ENCODE assay signal across 8 cellular contexts in genomic region chr5:65034782-65035181, GRCh38.
DNase-seq lines count a peak whose midpoint lies in the region; ATAC-seq and TF ChIP-seq lines count a peak whose summit lies in the region.

No MANE protein-coding gene starts in this region.

- H3K4me1 ChIP-seq in iPS-18a (ENCODE audit: control insufficient read depth, low read depth, low read length) = peaks cover 19% of the 10 kb centered on the region
- H3K4me1 ChIP-seq in stomach = peaks cover 12 to 34% (median 26%) of the 10 kb centered on the region in 4 donors

- intact Hi-C loops in activated CD4-positive, alpha-beta T cell treated with anti-CD3 and anti-CD28 coated beads, Interleukin-2, amount 10 ng/mL, durations not matched to agents 24 days and 14 days (cut with micrococcal nuclease) = loop anchor here (1.0 to 5.0 kb wide), 4 partner anchors 222 to 590 kb away; partner anchors contain the start of genes CENPK, CWC27, PPWD1 and SREK1IP1
- intact Hi-C loops in stomach (cut with DNase I; ENCODE audit: low total_unique reads) = no loop called here

- H3K27me3 ChIP-seq in iPS-18a (ENCODE audit: control insufficient read depth, insufficient read depth, low read length) (peaks cover 10% of the 10 kb centered on the region), stomach (no peaks in the 10 kb centered on the region)

- H3K4me3 Mint-ChIP-seq in activated CD4-positive, alpha-beta T cell treated with anti-CD3 and anti-CD28 coated beads, Interleukin-2, amount 10 ng/mL, durations not matched to agents 24 days and 14 days = peak overlapping the region; percentile 86
- peak overlapping the region; percentile 71 for H3K4me3 Mint-ChIP-seq in activated CD4-positive, alpha-beta memory T cell treated with anti-CD3 and anti-CD28 coated beads, Interleukin-2, amount 10 ng/mL, durations not matched to agents 7 days and 5 days

- peak overlapping the region; percentile 73 for H3K4me3 ChIP-seq in iPS-18a (ENCODE audit: low read length)
- peak overlapping the region in 3 of 4 donors; percentile 57 to 65 (median 59) for H3K4me3 ChIP-seq in stomach

- peak overlapping the region; percentile 75 for H3K9ac ChIP-seq in iPS-18a (ENCODE audit: low read length)

- peaks cover 29% of the 10 kb centered on the region for H3K4me1 Mint-ChIP-seq in activated CD4-positive, alpha-beta T cell treated with anti-CD3 and anti-CD28 coated beads, Interleukin-2, amount 10 ng/mL, durations not matched to agents 24 days and 14 days
- H3K4me1 Mint-ChIP-seq in activated CD4-positive, alpha-beta memory T cell treated with anti-CD3 and anti-CD28 coated beads, Interleukin-2, amount 10 ng/mL, durations not matched to agents 7 days and 5 days = peaks cover 38% of the 10 kb centered on the region

- H3K9me3 ChIP-seq in iPS-18a (ENCODE audit: control insufficient read depth, low read depth, low read length) (no peaks in the 10 kb centered on the region), stomach (no peaks in the 10 kb centered on the region)

- no peaks in the 10 kb centered on the region for H3K36me3 Mint-ChIP-seq in activated CD4-positive, alpha-beta T cell treated with anti-CD3 and anti-CD28 coated beads, Interleukin-2, amount 10 ng/mL, durations not matched to agents 24 days and 14 days (ENCODE audit: low read depth)
- no peaks in the 10 kb centered on the region for H3K36me3 Mint-ChIP-seq in activated CD4-positive, alpha-beta memory T cell treated with anti-CD3 and anti-CD28 coated beads, Interleukin-2, amount 10 ng/mL, durations not matched to agents 7 days and 5 days (ENCODE audit: low read depth)

- no peak for TF ChIP-seq CTCF in stomach (IDR thresholded peaks at IDR 0.05)

- WGBS in stomach, 5 donors = 79 to 89% (median 85%) methylated on average over 13 of the region's 13 CpGs

- no peak for TF ChIP-seq POLR2A in stomach (IDR thresholded peaks at IDR 0.05)

- TF ChIP-seq EP300 in stomach (IDR thresholded peaks at IDR 0.05) = no peak

- H3K9me3 Mint-ChIP-seq in activated CD4-positive, alpha-beta T cell treated with anti-CD3 and anti-CD28 coated beads, Interleukin-2, amount 10 ng/mL, durations not matched to agents 24 days and 14 days = no peaks in the 10 kb centered on the region
- H3K9me3 Mint-ChIP-seq in activated CD4-positive, alpha-beta memory T cell treated with anti-CD3 and anti-CD28 coated beads, Interleukin-2, amount 10 ng/mL, durations not matched to agents 7 days and 5 days = no peaks in the 10 kb centered on the region

- POLR2A ChIA-PET in activated CD4-positive, alpha-beta memory T cell treated with anti-CD3 and anti-CD28 coated beads, Interleukin-2, amount 10 ng/mL, durations not matched to agents 7 days and 5 days (lab: Charles Lee) = interaction anchor here (0.8 to 3.8 kb wide), 11 partner anchors 13 to 687 kb away, joined by 3 to 22 read pairs (median 3); partner anchors contain the start of genes CENPK, CWC27, NLN and PPWD1

- H3K27ac Mint-ChIP-seq in activated CD4-positive, alpha-beta T cell treated with anti-CD3 and anti-CD28 coated beads, Interleukin-2, amount 10 ng/mL, durations not matched to agents 24 days and 14 days = peak overlapping the region; percentile 64
- H3K27ac Mint-ChIP-seq in activated CD4-positive, alpha-beta memory T cell treated with anti-CD3 and anti-CD28 coated beads, Interleukin-2, amount 10 ng/mL, durations not matched to agents 7 days and 5 days = peak overlapping the region; percentile 73

- H3K36me3 ChIP-seq in iPS-18a (ENCODE audit: control insufficient read depth, low read depth, low read length) (no peaks in the 10 kb centered on the region), stomach (no peaks in the 10 kb centered on the region)

- H3K27ac ChIP-seq in iPS-18a (ENCODE audit: low read length) = peak overlapping the region; percentile 51
- H3K27ac ChIP-seq in stomach = peak overlapping the region; percentile 92 to 99 (median 95)

- H3K27me3 Mint-ChIP-seq in activated CD4-positive, alpha-beta T cell treated with anti-CD3 and anti-CD28 coated beads, Interleukin-2, amount 10 ng/mL, durations not matched to agents 24 days and 14 days = peaks cover 1% of the 10 kb centered on the region
- peaks cover 2% of the 10 kb centered on the region for H3K27me3 Mint-ChIP-seq in activated CD4-positive, alpha-beta memory T cell treated with anti-CD3 and anti-CD28 coated beads, Interleukin-2, amount 10 ng/mL, durations not matched to agents 7 days and 5 days

- DNase-seq in activated CD4-positive, alpha-beta T cell treated with anti-CD3 and anti-CD28 coated beads, Interleukin-2, amount 10 ng/mL, durations not matched to agents 24 days and 14 days = no peak
- no peak for DNase-seq in activated CD4-positive, alpha-beta T cell treated with anti-CD3 and anti-CD28 coated beads for 1 hour
- DNase-seq in activated CD4-positive, alpha-beta memory T cell treated with anti-CD3 and anti-CD28 coated beads, Interleukin-2, amount 10 ng/mL, durations not matched to agents 7 days and 5 days = no peak
- no peak for DNase-seq in stomach
- no peak for DNase-seq in central memory CD4-positive, alpha-beta T cell

- CTCF ChIA-PET in activated CD4-positive, alpha-beta memory T cell treated with anti-CD3 and anti-CD28 coated beads, Interleukin-2, amount 10 ng/mL, durations not matched to agents 7 days and 5 days (lab: Charles Lee) = interaction anchor here (1.9 to 2.7 kb wide), 2 partner anchors 41 to 448 kb away, joined by 4 to 15 read pairs; partner anchors contain the start of gene ADAMTS6

- ATAC-seq in HG03108 (IDR thresholded peaks at IDR 0.05; ENCODE audit: unreplicated experiment) = no peak
- no peak for ATAC-seq in esophagus mucosa
